Comparison of ENCODE assay signal across 1 cellular context in genomic region chr2:206442516-206442853, GRCh38.
TF ChIP-seq lines count a peak whose summit lies in the region.

No MANE protein-coding gene starts in this region.

TF ChIP-seq in GM23338, 12 proteins besides CTCF, POLR2A, EP300 and RAD21 (continued from another document):
- TF ChIP-seq, protein P1, sequence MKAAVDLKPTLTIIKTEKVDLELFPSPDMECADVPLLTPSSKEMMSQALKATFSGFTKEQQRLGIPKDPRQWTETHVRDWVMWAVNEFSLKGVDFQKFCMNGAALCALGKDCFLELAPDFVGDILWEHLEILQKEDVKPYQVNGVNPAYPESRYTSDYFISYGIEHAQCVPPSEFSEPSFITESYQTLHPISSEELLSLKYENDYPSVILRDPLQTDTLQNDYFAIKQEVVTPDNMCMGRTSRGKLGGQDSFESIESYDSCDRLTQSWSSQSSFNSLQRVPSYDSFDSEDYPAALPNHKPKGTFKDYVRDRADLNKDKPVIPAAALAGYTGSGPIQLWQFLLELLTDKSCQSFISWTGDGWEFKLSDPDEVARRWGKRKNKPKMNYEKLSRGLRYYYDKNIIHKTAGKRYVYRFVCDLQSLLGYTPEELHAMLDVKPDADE (IDR thresholded peaks at IDR 0.05) = no peak
- no peak for TF ChIP-seq EZH2 (IDR thresholded peaks at IDR 0.05; ENCODE audit: low read depth, unreplicated experiment)
- no peak for TF ChIP-seq ZNF114 (CRISPR knock-in tag; IDR thresholded peaks at IDR 0.05)
- TF ChIP-seq EZH2phosphoT487 (IDR thresholded peaks at IDR 0.05; ENCODE audit: unreplicated experiment) = no peak
- TF ChIP-seq ZNF331 (CRISPR knock-in tag; IDR thresholded peaks at IDR 0.05; ENCODE audit: low read depth) = no peak
- no peak for TF ChIP-seq POLR2AphosphoS5 (IDR thresholded peaks at IDR 0.05; ENCODE audit: low read depth)
- TF ChIP-seq NANOG (IDR thresholded peaks at IDR 0.05; ENCODE audit: borderline replicate concordance) = no peak
- no peak for TF ChIP-seq CREB1 (CRISPR knock-in tag; IDR thresholded peaks at IDR 0.05; ENCODE audit: low read depth)
- TF ChIP-seq, protein P2, sequence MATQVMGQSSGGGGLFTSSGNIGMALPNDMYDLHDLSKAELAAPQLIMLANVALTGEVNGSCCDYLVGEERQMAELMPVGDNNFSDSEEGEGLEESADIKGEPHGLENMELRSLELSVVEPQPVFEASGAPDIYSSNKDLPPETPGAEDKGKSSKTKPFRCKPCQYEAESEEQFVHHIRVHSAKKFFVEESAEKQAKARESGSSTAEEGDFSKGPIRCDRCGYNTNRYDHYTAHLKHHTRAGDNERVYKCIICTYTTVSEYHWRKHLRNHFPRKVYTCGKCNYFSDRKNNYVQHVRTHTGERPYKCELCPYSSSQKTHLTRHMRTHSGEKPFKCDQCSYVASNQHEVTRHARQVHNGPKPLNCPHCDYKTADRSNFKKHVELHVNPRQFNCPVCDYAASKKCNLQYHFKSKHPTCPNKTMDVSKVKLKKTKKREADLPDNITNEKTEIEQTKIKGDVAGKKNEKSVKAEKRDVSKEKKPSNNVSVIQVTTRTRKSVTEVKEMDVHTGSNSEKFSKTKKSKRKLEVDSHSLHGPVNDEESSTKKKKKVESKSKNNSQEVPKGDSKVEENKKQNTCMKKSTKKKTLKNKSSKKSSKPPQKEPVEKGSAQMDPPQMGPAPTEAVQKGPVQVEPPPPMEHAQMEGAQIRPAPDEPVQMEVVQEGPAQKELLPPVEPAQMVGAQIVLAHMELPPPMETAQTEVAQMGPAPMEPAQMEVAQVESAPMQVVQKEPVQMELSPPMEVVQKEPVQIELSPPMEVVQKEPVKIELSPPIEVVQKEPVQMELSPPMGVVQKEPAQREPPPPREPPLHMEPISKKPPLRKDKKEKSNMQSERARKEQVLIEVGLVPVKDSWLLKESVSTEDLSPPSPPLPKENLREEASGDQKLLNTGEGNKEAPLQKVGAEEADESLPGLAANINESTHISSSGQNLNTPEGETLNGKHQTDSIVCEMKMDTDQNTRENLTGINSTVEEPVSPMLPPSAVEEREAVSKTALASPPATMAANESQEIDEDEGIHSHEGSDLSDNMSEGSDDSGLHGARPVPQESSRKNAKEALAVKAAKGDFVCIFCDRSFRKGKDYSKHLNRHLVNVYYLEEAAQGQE (IDR thresholded peaks at IDR 0.05; ENCODE audit: unreplicated experiment) = no peak
- no peak for TF ChIP-seq STAT1 (IDR thresholded peaks at IDR 0.05; ENCODE audit: unreplicated experiment)
